18 cellular contexts compared by ENCODE assay signal in the genomic region with DNA sequence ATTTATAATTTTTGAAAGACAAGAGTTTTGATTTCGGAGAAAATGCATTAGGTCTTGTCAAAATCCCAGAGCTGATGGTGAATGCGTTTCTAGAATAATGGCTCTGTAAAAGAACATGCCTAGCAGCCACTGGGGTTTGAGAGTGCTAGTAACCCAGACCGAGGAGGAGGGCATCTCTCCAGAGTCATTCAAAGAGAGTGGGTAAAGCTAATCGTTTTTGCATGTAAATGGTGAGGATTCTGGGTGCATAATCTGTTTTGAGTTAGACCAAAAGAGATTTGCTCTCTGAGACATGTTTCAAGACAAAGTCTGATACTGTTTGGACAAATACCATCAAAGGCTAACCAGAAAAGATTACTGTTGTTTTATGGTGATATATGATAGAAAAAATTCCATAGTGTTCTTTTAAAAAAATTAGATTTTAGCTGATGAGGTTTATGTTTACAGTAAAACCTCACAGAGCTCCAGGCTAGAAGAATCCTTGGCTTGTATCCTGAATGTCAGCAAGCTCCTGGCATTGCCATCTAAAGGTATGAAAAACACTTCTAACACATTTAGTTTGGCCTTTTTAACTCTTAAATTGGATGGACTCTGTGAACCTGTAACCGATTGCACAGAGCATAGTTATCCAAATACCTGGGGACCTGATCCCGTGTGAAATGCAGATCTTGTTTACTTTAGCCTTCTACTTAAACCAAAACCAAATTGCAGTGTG.
A peak's percentile ranks its signal among the peaks of the same experiment; 100 is the strongest.
DNase-seq lines count a peak whose midpoint lies in the region; ATAC-seq and TF ChIP-seq lines count a peak whose summit lies in the region.
"Had no signal": no experiment of that assay in that cellular context is flagged by ENCODE, and none has a peak within 500 bp of the region (broad histone marks: within the 10 kb centered on the region; RNA-seq: fewer than 3 reads in every experiment).

No MANE protein-coding gene starts in this region.

- H2AFZ ChIP-seq in mammary epithelial cell (ENCODE audit: low read depth, low read length) = no peak overlapping the region
- no peak overlapping the region for H2AFZ ChIP-seq in hepatocyte

- no peaks in the 10 kb centered on the region for H3K27me3 ChIP-seq in breast epithelium
- peaks cover 10% of the 10 kb centered on the region for H3K27me3 ChIP-seq in mammary epithelial cell (ENCODE audit: insufficient read depth, low read length)
- no peaks in the 10 kb centered on the region for H3K27me3 ChIP-seq in adipocyte (replicated peaks; ENCODE audit: control insufficient read depth, insufficient read depth, low read length)
- no peaks in the 10 kb centered on the region for H3K27me3 ChIP-seq in hepatocyte
- H3K27me3 ChIP-seq in left lung = no peaks in the 10 kb centered on the region

- H3K9me3 ChIP-seq in breast epithelium (no peaks in the 10 kb centered on the region), mammary epithelial cell (replicated peaks; ENCODE audit: insufficient read depth, low read length) (no peaks in the 10 kb centered on the region), adipocyte (ENCODE audit: control insufficient read depth, low read length) (no peaks in the 10 kb centered on the region), hepatocyte (ENCODE audit: low read depth) (no peaks in the 10 kb centered on the region), left lung (no peaks in the 10 kb centered on the region)

- no peaks in the 10 kb centered on the region for H3K36me3 ChIP-seq in breast epithelium
- H3K36me3 ChIP-seq in mammary epithelial cell (ENCODE audit: insufficient read depth, low read length) = no peaks in the 10 kb centered on the region
- H3K36me3 ChIP-seq in adipocyte (ENCODE audit: control insufficient read depth, insufficient read depth, low read length, severe bottlenecking) = no peaks in the 10 kb centered on the region
- no peaks in the 10 kb centered on the region for H3K36me3 ChIP-seq in hepatocyte (replicated peaks; ENCODE audit: insufficient read depth, low read depth)
- H3K36me3 ChIP-seq in left lung = no peaks in the 10 kb centered on the region

- TF ChIP-seq POLR2A in breast epithelium (IDR thresholded peaks at IDR 0.05) = no peak

- dilution Hi-C loops in mammary epithelial cell (cut with HindIII; ENCODE audit: low sequenced_read_pairs) = no loop called here

- intact Hi-C loops in breast epithelium (cut with DNase I; ENCODE audit: low total_unique reads) (no loop called here), mammary epithelial cell (cut with micrococcal nuclease) (no loop called here), left lung (cut with DNase I) (no loop called here)

- no peak overlapping the region for H3K4me3 Mint-ChIP-seq in T-helper 2 cell treated with Interferon-gamma antibody and Interleukin-4, amounts not matched to agents 5 μg/mL and 100 μg/mL, for 36 hours
- H3K4me3 Mint-ChIP-seq: B cell had no signal

- WGBS in mammary epithelial cell (ENCODE audit: low coverage, missing lambda C conversion rate) = 38% methylated on average over 6 of the region's 6 CpGs
- 39% methylated on average over 6 of the region's 6 CpGs for WGBS in hepatocyte (ENCODE audit: low lambda C conversion rate, missing lambda C conversion rate)

- ATAC-seq in left lung (no peak), SK-N-SH treated with all-trans-retinoic acid at 6 μM for 48 hours (no peak)
- ATAC-seq: HCT116 had no signal

- H3K4me3 ChIP-seq in breast epithelium = no peak overlapping the region
- no peak overlapping the region for H3K4me3 ChIP-seq in mammary epithelial cell (replicated peaks in 1 of 3; ENCODE audit: insufficient read depth in 1 of 3, low read depth in 2 of 3, low read length in 3 of 3)
- H3K4me3 ChIP-seq in adipocyte (ENCODE audit: low read length) = no peak overlapping the region
- no peak overlapping the region for H3K4me3 ChIP-seq in hepatocyte
- no peak overlapping the region for H3K4me3 ChIP-seq in left lung

- peaks cover 2% of the 10 kb centered on the region for H3K27me3 Mint-ChIP-seq in T-helper 2 cell treated with Interferon-gamma antibody and Interleukin-4, amounts not matched to agents 5 μg/mL and 100 μg/mL, for 36 hours (ENCODE audit: low read depth)

- no peak overlapping the region for H3K4me2 ChIP-seq in mammary epithelial cell (ENCODE audit: insufficient read depth, low read depth, low read length)
- peak overlapping the region; percentile 7 for H3K4me2 ChIP-seq in hepatocyte

- H3K79me2 ChIP-seq in mammary epithelial cell (ENCODE audit: insufficient read depth, low read length) = no peaks in the 10 kb centered on the region
- H3K79me2 ChIP-seq in hepatocyte = no peaks in the 10 kb centered on the region

- no peaks in the 10 kb centered on the region for H3K4me1 Mint-ChIP-seq in T-helper 2 cell treated with Interferon-gamma antibody and Interleukin-4, amounts not matched to agents 5 μg/mL and 100 μg/mL, for 36 hours (ENCODE audit: low read depth)

- CTCF ChIA-PET in mammary epithelial cell (lab: Charles Lee; ENCODE audit: low non-redundant PET) = no interaction called here

- in situ Hi-C loops in mammary epithelial cell (cut with MboI; ENCODE audit: low sequenced_read_pairs in 2 of 2) = loop anchor here in 1 of 2 donors (25.0 kb wide), 1 partner anchor 1214 kb away; no protein-coding TSS in a partner anchor

- DNase-seq in breast epithelium (ENCODE audit: low spot score in 2 of 2) (no peak), mammary epithelial cell (no peak), adipocyte (ENCODE audit: low read depth) (peak; percentile 34), hepatocyte (ENCODE audit: low spot score) (no peak), NCI-H774 (lab: John Stamatoyannopoulos, UW) (no peak), left lung (no peak)
- no peak for DNase-seq in T-helper 2 cell treated with Interferon-gamma antibody and Interleukin-4, amounts not matched to agents 5 μg/mL and 100 μg/mL, for 36 hours (ENCODE audit: low spot score)
- DNase-seq: 8988T, DMS79 treated with DMSO at 0.1 percent for 48 hours, NCI-H1105, NCI-H2081, NCI-H446 treated with DMSO at 0.1 percent for 48 hours, OCI-M1, RPMI8226, SIG-M5 had no signal

- H4K20me1 ChIP-seq in mammary epithelial cell (ENCODE audit: insufficient read depth, low read length) (no peaks in the 10 kb centered on the region), hepatocyte (ENCODE audit: insufficient read depth, poor library complexity, severe bottlenecking) (no peaks in the 10 kb centered on the region)

- no peak overlapping the region for H3K27ac Mint-ChIP-seq in T-helper 2 cell treated with Interferon-gamma antibody and Interleukin-4, amounts not matched to agents 5 μg/mL and 100 μg/mL, for 36 hours
- H3K27ac Mint-ChIP-seq: B cell had no signal

- no peak overlapping the region for H3K9ac ChIP-seq in mammary epithelial cell (ENCODE audit: insufficient read depth, low read length)
- no peak overlapping the region for H3K9ac ChIP-seq in adipocyte (ENCODE audit: low read length)

- H3K36me3 Mint-ChIP-seq in T-helper 2 cell treated with Interferon-gamma antibody and Interleukin-4, amounts not matched to agents 5 μg/mL and 100 μg/mL, for 36 hours (ENCODE audit: low read depth) = no peaks in the 10 kb centered on the region

- H3K4me1 ChIP-seq in breast epithelium (no peaks in the 10 kb centered on the region), mammary epithelial cell (ENCODE audit: insufficient read depth, low read length) (no peaks in the 10 kb centered on the region), adipocyte (ENCODE audit: control insufficient read depth, insufficient read depth, low read length) (no peaks in the 10 kb centered on the region), hepatocyte (ENCODE audit: insufficient read depth) (peaks cover 21% of the 10 kb centered on the region), left lung (no peaks in the 10 kb centered on the region)

- H3K9me3 Mint-ChIP-seq in T-helper 2 cell treated with Interferon-gamma antibody and Interleukin-4, amounts not matched to agents 5 μg/mL and 100 μg/mL, for 36 hours = no peaks in the 10 kb centered on the region

- BruUV-seq in mammary epithelial cell (replicated peaks; lab: Mats Ljungman, UMichigan) = no TSS peak

- peak overlapping the region; percentile 48 to 53 for H3K27ac ChIP-seq in breast epithelium
- H3K27ac ChIP-seq in mammary epithelial cell (ENCODE audit: insufficient read depth, low read depth, low read length) = no peak overlapping the region
- peak overlapping the region; percentile 38 for H3K27ac ChIP-seq in hepatocyte
- no peak overlapping the region for H3K27ac ChIP-seq in left lung

- TF ChIP-seq CTCF in breast epithelium (IDR thresholded peaks at IDR 0.05) = no peak
- no peak for TF ChIP-seq CTCF in mammary epithelial cell (conservative IDR thresholded peaks at IDR 0.05 in 1 of 2, IDR thresholded peaks at IDR 0.05 in 1 of 2; ENCODE audit: extremely low read depth in 1 of 2, insufficient read depth in 1 of 2, low read depth in 1 of 2, low read length in 2 of 2)
- no peak for TF ChIP-seq CTCF in hepatocyte (IDR thresholded peaks at IDR 0.05; ENCODE audit: poor library complexity)
- TF ChIP-seq CTCF in left lung (IDR thresholded peaks at IDR 0.05) = no peak

- no peaks in the 10 kb centered on the region for H3K9me2 ChIP-seq in hepatocyte (replicated peaks; ENCODE audit: insufficient read depth)

TF ChIP-seq in SK-N-SH treated with all-trans-retinoic acid at 6 μM for 48 hours, 23 proteins besides CTCF, POLR2A, EP300 and RAD21:
- no peak for TF ChIP-seq RARB (CRISPR knock-in tag; IDR thresholded peaks at IDR 0.05)
- TF ChIP-seq BACH2 (CRISPR knock-in tag; IDR thresholded peaks at IDR 0.05; ENCODE audit: borderline replicate concordance) = no peak
- TF ChIP-seq ISL1 (CRISPR knock-in tag; IDR thresholded peaks at IDR 0.05) = no peak
- no peak for TF ChIP-seq ZFP3 (CRISPR knock-in tag; IDR thresholded peaks at IDR 0.05)

Comparison
In these comparisons a context has a peak if more than half of its experiments do, and no peak if none do; other contexts are left out.
1. H3K27ac ChIP-seq: peak in breast epithelium (2 of 2) and hepatocyte (single experiment); none in mammary epithelial cell (single experiment) and left lung (0 of 2).